Comparison of ENCODE assay signal across 14 cellular contexts in genomic region chr10:6823770-6824169, GRCh38.
DNase-seq lines count a peak whose midpoint lies in the region; ATAC-seq and TF ChIP-seq lines count a peak whose summit lies in the region.
"Had no signal": no experiment of that assay in that cellular context is flagged by ENCODE, and none has a peak within 500 bp of the region (broad histone marks: within the 10 kb centered on the region; RNA-seq: fewer than 3 reads in every experiment).

No MANE protein-coding gene starts in this region.

- no peaks in the 10 kb centered on the region for H3K9me2 ChIP-seq in PC-3 (replicated peaks; ENCODE audit: low read length)

- no peak overlapping the region for H3K4me2 ChIP-seq in PC-3 (ENCODE audit: low read length)
- H3K4me2 ChIP-seq: GM23338 had no signal

- H3K27me3 ChIP-seq in HUES48 (ENCODE audit: control insufficient read depth, insufficient read depth, low read length) (no peaks in the 10 kb centered on the region), PC-3 (ENCODE audit: low read length) (no peaks in the 10 kb centered on the region), endodermal cell (ENCODE audit: control insufficient read depth, insufficient read depth, low read length, poor library complexity, severe bottlenecking) (no peaks in the 10 kb centered on the region), vagina (no peaks in the 10 kb centered on the region)
- H3K27me3 ChIP-seq: BE2C had no signal

- no peaks in the 10 kb centered on the region for H3K9me3 ChIP-seq in HUES48 (ENCODE audit: control insufficient read depth, insufficient read depth, low read length)
- H3K9me3 ChIP-seq in PC-3 (ENCODE audit: low read length): no peaks in the 10 kb centered on the region
- H3K9me3 ChIP-seq in endodermal cell (ENCODE audit: control insufficient read depth, low read length): no peaks in the 10 kb centered on the region
- no peaks in the 10 kb centered on the region for H3K9me3 ChIP-seq in vagina
- H3K9me3 ChIP-seq: BE2C had no signal

- H3K4me3 ChIP-seq in HUES48 (ENCODE audit: low read depth, low read length) (no peak overlapping the region), PC-3 (ENCODE audit: low read length) (no peak overlapping the region), endodermal cell (ENCODE audit: low read length) (no peak overlapping the region), vagina (no peak overlapping the region)
- H3K4me3 ChIP-seq: GM23338 had no signal

- POLR2A ChIA-PET in PC-3 (lab: Charles Lee; ENCODE audit: unreplicated experiment): no interaction called here

- 40 to 64% methylated on average over 1 of the region's 1 CpG for WGBS in endodermal cell (ENCODE audit: insufficient coverage in 1 of 2, insufficient read length in 1 of 2), 2 experiments

- H3K27ac Mint-ChIP-seq in endodermal cell: peak overlapping the region; percentile 66
- H3K27ac Mint-ChIP-seq: CD4-positive, alpha-beta memory T cell; GM23338; IgD-negative memory B cell had no signal

- DNase-seq in PC-3: peak; percentile 1
- DNase-seq in endodermal cell: no peak
- DNase-seq in vagina (ENCODE audit: extremely low spot score in 2 of 2): no peak
- no peak for DNase-seq in activated T-cell treated with anti-CD3 and anti-CD28 coated beads for 4 hours
- no peak for DNase-seq in NCI-H510A treated with DMSO at 0.1 percent for 48 hours (lab: John Stamatoyannopoulos, UW)
- DNase-seq: BE2C; CD4-positive, alpha-beta memory T cell; DMS79; H9 had no signal

- ATAC-seq in PC-3 (no peak), GM19351 (IDR thresholded peaks at IDR 0.05; ENCODE audit: unreplicated experiment) (no peak)
- ATAC-seq: GM23338 had no signal

- CTCF ChIA-PET in PC-3 (lab: Charles Lee): no interaction called here

- no peak overlapping the region for H3K4me3 Mint-ChIP-seq in endodermal cell
- H3K4me3 Mint-ChIP-seq: CD4-positive, alpha-beta memory T cell; GM23338; H9; IgD-negative memory B cell had no signal

- H3K9ac ChIP-seq in HUES48 (ENCODE audit: low read depth, low read length) (no peak overlapping the region), PC-3 (ENCODE audit: low read length) (no peak overlapping the region), endodermal cell (ENCODE audit: extremely low read depth, low read length, poor library complexity, severe bottlenecking) (no peak overlapping the region)

- H2AFZ ChIP-seq in PC-3 (ENCODE audit: low read length): no peak overlapping the region
- H2AFZ ChIP-seq: GM23338 had no signal

- TF ChIP-seq CTCF in PC-3 (conservative IDR thresholded peaks at IDR 0.05; ENCODE audit: low read depth, low read length): no peak
- no peak for TF ChIP-seq CTCF in endodermal cell (conservative IDR thresholded peaks at IDR 0.05)
- TF ChIP-seq CTCF in vagina (IDR thresholded peaks at IDR 0.05): no peak

- BruUV-seq in PC-3 (replicated peaks; lab: Mats Ljungman, UMichigan): no TSS peak

- intact Hi-C loops in PC-3 (cut with micrococcal nuclease) (no loop called here), vagina (cut with DNase I) (no loop called here)

- H3K4me1 Mint-ChIP-seq in endodermal cell: peaks cover 31% of the 10 kb centered on the region
- H3K4me1 Mint-ChIP-seq: CD4-positive, alpha-beta memory T cell; IgD-negative memory B cell had no signal

- no peaks in the 10 kb centered on the region for H3F3A ChIP-seq in PC-3 (ENCODE audit: low read length, unreplicated experiment)

- H3K36me3 ChIP-seq in HUES48 (ENCODE audit: control insufficient read depth, insufficient read depth, low read length) (no peaks in the 10 kb centered on the region), PC-3 (ENCODE audit: low read depth, low read length) (no peaks in the 10 kb centered on the region), endodermal cell (ENCODE audit: control insufficient read depth, insufficient read depth, low read length) (no peaks in the 10 kb centered on the region), vagina (no peaks in the 10 kb centered on the region)
- H3K36me3 ChIP-seq: BE2C had no signal

- H3K9me3 Mint-ChIP-seq in endodermal cell: no peaks in the 10 kb centered on the region
- H3K9me3 Mint-ChIP-seq: CD4-positive, alpha-beta memory T cell; GM23338; H9; IgD-negative memory B cell had no signal

- H4K20me1 ChIP-seq in PC-3 (ENCODE audit: low read length): no peaks in the 10 kb centered on the region

- H3K27ac ChIP-seq in HUES48 (ENCODE audit: low read depth, low read length) (peak overlapping the region; percentile 8), PC-3 (ENCODE audit: low read length) (no peak overlapping the region), endodermal cell (ENCODE audit: low read depth, low read length) (no peak overlapping the region), vagina (no peak overlapping the region)
- H3K27ac ChIP-seq: C4-2B had no signal

- TF ChIP-seq POLR2A in vagina (IDR thresholded peaks at IDR 0.05): no peak

- H3K79me2 ChIP-seq in PC-3 (ENCODE audit: low read length): no peaks in the 10 kb centered on the region

- H3K27me3 Mint-ChIP-seq in endodermal cell (ENCODE audit: insufficient read depth): peaks cover 3% of the 10 kb centered on the region

- H3K36me3 Mint-ChIP-seq in endodermal cell (ENCODE audit: low read depth): no peaks in the 10 kb centered on the region
- H3K36me3 Mint-ChIP-seq: CD4-positive, alpha-beta memory T cell; IgD-negative memory B cell had no signal

- H3K4me1 ChIP-seq in HUES48 (ENCODE audit: control insufficient read depth, insufficient read depth, low read length) (peaks cover 12% of the 10 kb centered on the region), PC-3 (ENCODE audit: insufficient read depth, low read length) (no peaks in the 10 kb centered on the region), endodermal cell (ENCODE audit: control insufficient read depth, insufficient read depth, low read length) (no peaks in the 10 kb centered on the region), vagina (no peaks in the 10 kb centered on the region)
- H3K4me1 ChIP-seq: BE2C had no signal
